Comparison of ENCODE assay signal across 14 cellular contexts in the genomic region with DNA sequence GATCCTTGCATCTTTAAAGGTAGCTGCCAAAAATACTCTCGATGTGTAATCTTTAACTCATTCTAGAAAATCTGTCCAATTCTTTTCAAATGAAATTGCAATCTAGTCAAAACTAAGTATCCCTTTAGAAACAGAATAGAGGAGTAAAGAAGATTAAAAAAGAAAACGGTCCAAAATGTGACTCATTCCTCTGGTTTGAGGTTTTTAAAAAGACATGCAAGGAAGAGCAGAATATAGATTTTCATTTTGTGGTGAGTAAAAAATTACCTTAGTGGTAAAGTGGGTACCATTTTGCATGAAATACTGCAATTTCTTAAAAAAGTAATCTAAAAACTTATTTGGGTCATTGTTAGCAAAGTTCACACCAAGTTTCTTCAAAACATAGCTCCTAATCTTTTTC.
DNase-seq lines count a peak whose midpoint lies in the region; ATAC-seq and TF ChIP-seq lines count a peak whose summit lies in the region.
"Had no signal": no experiment of that assay in that cellular context is flagged by ENCODE, and none has a peak within 500 bp of the region (broad histone marks: within the 10 kb centered on the region; RNA-seq: fewer than 3 reads in every experiment).

No MANE protein-coding gene starts in this region.

- no peak for TF ChIP-seq CTCF in GM06990 (IDR thresholded peaks at IDR 0.05; ENCODE audit: insufficient read depth, low read length, poor library complexity, severe bottlenecking)
- no peak for TF ChIP-seq CTCF in lower lobe of right lung (IDR thresholded peaks at IDR 0.05)

- H3K36me3 Mint-ChIP-seq in activated T-helper 1 cell treated with anti-CD3 and anti-CD28 coated beads, Interleukin-12 subunit alpha, Interleukin-12 subunit beta, Interleukin-2, Interleukin-4 antibody, amounts not matched to agents 30 ng/mL and 10 ng/mL and 1 ng/mL, durations not matched to agents 14 hours and 24 hours and 36 hours (ENCODE audit: low read depth), result no peaks in the 10 kb centered on the region

- H3K27me3 ChIP-seq in GM06990 (replicated peaks; ENCODE audit: control insufficient read depth, insufficient read depth, low read length) (no peaks in the 10 kb centered on the region), lower lobe of right lung (ENCODE audit: low read depth) (no peaks in the 10 kb centered on the region)

- no peaks in the 10 kb centered on the region for H3K9me3 ChIP-seq in lower lobe of right lung

- intact Hi-C loops in activated T-helper 1 cell treated with anti-CD3 and anti-CD28 coated beads, Interleukin-12 subunit alpha, Interleukin-12 subunit beta, Interleukin-2, Interleukin-4 antibody, amounts not matched to agents 30 ng/mL and 10 ng/mL and 1 ng/mL, durations not matched to agents 14 hours and 24 hours and 36 hours (cut with micrococcal nuclease), result no loop called here
- intact Hi-C loops in lower lobe of right lung (cut with DNase I), result no loop called here

- H3K9me3 Mint-ChIP-seq in activated T-helper 1 cell treated with anti-CD3 and anti-CD28 coated beads, Interleukin-12 subunit alpha, Interleukin-12 subunit beta, Interleukin-2, Interleukin-4 antibody, amounts not matched to agents 30 ng/mL and 10 ng/mL and 1 ng/mL, durations not matched to agents 14 hours and 24 hours and 36 hours, result no peaks in the 10 kb centered on the region
- H3K9me3 Mint-ChIP-seq: nephron progenitor cell had no signal

- H3K27ac ChIP-seq in lower lobe of right lung, result no peak overlapping the region
- H3K27ac ChIP-seq: cardiac muscle cell, SK-N-MC had no signal

- no peaks in the 10 kb centered on the region for H3K4me1 ChIP-seq in lower lobe of right lung

- peak; percentile 58 for ATAC-seq in GM19035 (IDR thresholded peaks at IDR 0.05; ENCODE audit: unreplicated experiment)
- peak; percentile 69 for ATAC-seq in HG02798 (IDR thresholded peaks at IDR 0.05; ENCODE audit: poor library complexity, unreplicated experiment)
- peak; percentile 48 for ATAC-seq in HG03558 (IDR thresholded peaks at IDR 0.05; ENCODE audit: extremely low read depth, unreplicated experiment)
- ATAC-seq in HG03280 (IDR thresholded peaks at IDR 0.05; ENCODE audit: unreplicated experiment), result no peak
- ATAC-seq in lower lobe of right lung, result no peak

- peaks cover 35% of the 10 kb centered on the region for H3K4me1 Mint-ChIP-seq in activated T-helper 1 cell treated with anti-CD3 and anti-CD28 coated beads, Interleukin-12 subunit alpha, Interleukin-12 subunit beta, Interleukin-2, Interleukin-4 antibody, amounts not matched to agents 30 ng/mL and 10 ng/mL and 1 ng/mL, durations not matched to agents 14 hours and 24 hours and 36 hours (ENCODE audit: low read depth)
- H3K4me1 Mint-ChIP-seq: nephron progenitor cell had no signal

- H3K4me3 ChIP-seq in GM06990 (replicated peaks; ENCODE audit: low read depth, low read length) (no peak overlapping the region), lower lobe of right lung (no peak overlapping the region)
- H3K4me3 ChIP-seq: cardiac muscle cell, SK-N-MC had no signal

- DNase-seq in GM06990 (ENCODE audit: extremely low read depth, insufficient read length), result peak; percentile 49
- DNase-seq in activated T-helper 1 cell treated with anti-CD3 and anti-CD28 coated beads, Interleukin-12 subunit alpha, Interleukin-12 subunit beta, Interleukin-2, Interleukin-4 antibody, amounts not matched to agents 30 ng/mL and 10 ng/mL and 1 ng/mL, durations not matched to agents 14 hours and 24 hours and 36 hours (ENCODE audit: low spot score), result no peak
- no peak for DNase-seq in HUDEP-2 (lab: John Stamatoyannopoulos, UW; ENCODE audit: unreplicated experiment in 76 of 76)
- DNase-seq in lower lobe of right lung, result no peak
- DNase-seq: AML-193, EL, NCI-H524, nephron progenitor cell had no signal

- no peaks in the 10 kb centered on the region for H3K36me3 ChIP-seq in GM06990 (ENCODE audit: control insufficient read depth, insufficient read depth, low read length)
- no peaks in the 10 kb centered on the region for H3K36me3 ChIP-seq in lower lobe of right lung
- H3K36me3 ChIP-seq: cardiac muscle cell had no signal

- H3K4me3 Mint-ChIP-seq in activated T-helper 1 cell treated with anti-CD3 and anti-CD28 coated beads, Interleukin-12 subunit alpha, Interleukin-12 subunit beta, Interleukin-2, Interleukin-4 antibody, amounts not matched to agents 30 ng/mL and 10 ng/mL and 1 ng/mL, durations not matched to agents 14 hours and 24 hours and 36 hours, result no peak overlapping the region
- H3K4me3 Mint-ChIP-seq: nephron progenitor cell had no signal

- H3K27ac Mint-ChIP-seq in activated T-helper 1 cell treated with anti-CD3 and anti-CD28 coated beads, Interleukin-12 subunit alpha, Interleukin-12 subunit beta, Interleukin-2, Interleukin-4 antibody, amounts not matched to agents 30 ng/mL and 10 ng/mL and 1 ng/mL, durations not matched to agents 14 hours and 24 hours and 36 hours, result no peak overlapping the region
- H3K27ac Mint-ChIP-seq: nephron progenitor cell had no signal

- H3K27me3 Mint-ChIP-seq in activated T-helper 1 cell treated with anti-CD3 and anti-CD28 coated beads, Interleukin-12 subunit alpha, Interleukin-12 subunit beta, Interleukin-2, Interleukin-4 antibody, amounts not matched to agents 30 ng/mL and 10 ng/mL and 1 ng/mL, durations not matched to agents 14 hours and 24 hours and 36 hours (ENCODE audit: insufficient read depth), result peaks cover 6% of the 10 kb centered on the region

Comparison
In these comparisons a context has a peak if more than half of its experiments do, and no peak if none do; other contexts are left out.
1. ATAC-seq: peak in GM19035 (single experiment), HG02798 (single experiment) and HG03558 (single experiment); none in HG03280 (single experiment) and lower lobe of right lung (0 of 2).